27 cellular contexts compared by ENCODE assay signal in genomic region chr1:82783025-82783424, GRCh38.
"Had no signal": no experiment of that assay in that cellular context is flagged by ENCODE, and none has a peak within 500 bp of the region (broad histone marks: within the 10 kb centered on the region; RNA-seq: fewer than 3 reads in every experiment).

No MANE protein-coding gene starts in this region.

- H3K4me3 ChIP-seq: heart left ventricle, lower lobe of right lung, mucosa of descending colon, right atrium auricular region, stomach, thyroid gland, upper lobe of left lung had no signal

- ATAC-seq: activated T-helper 17 cell treated with anti-CD3 and anti-CD28 coated beads, Interleukin-2, amount 50 U/mL, for 72 hours; esophagus mucosa; foreskin keratinocyte; heart left ventricle; lower lobe of right lung; mucosa of descending colon; natural killer cell treated with Interleukin-12 subunit alpha and Interleukin-12 subunit beta and Interleukin-15 and Interleukin-18, amount 100 ng/mL, for 72 hours; stimulated activated naive B cell treated with anti-CD40 and anti-IgM and Interleukin-4, amounts not matched to agents 10 μg/mL and 1 μg/mL and 100 μg/mL, for 72 hours had no signal

- H3K27ac ChIP-seq: foreskin keratinocyte, heart left ventricle, lower lobe of right lung, right atrium auricular region, stomach, thyroid gland, upper lobe of left lung had no signal

- H3K4me1 ChIP-seq: foreskin keratinocyte, lower lobe of right lung, right atrium auricular region, stomach, thyroid gland, upper lobe of left lung had no signal

- H3K9me3 ChIP-seq: lower lobe of right lung, mucosa of descending colon, right atrium auricular region, stomach, thyroid gland, upper lobe of left lung had no signal

- H3K27me3 ChIP-seq: foreskin keratinocyte, heart left ventricle, right atrium auricular region, stomach, thyroid gland, upper lobe of left lung had no signal

- H3K36me3 ChIP-seq: heart left ventricle, lower lobe of right lung, right atrium auricular region, stomach, thyroid gland, upper lobe of left lung had no signal

- DNase-seq: activated CD4-positive, alpha-beta memory T cell treated with anti-CD3 and anti-CD28 coated beads for 36 hours; activated CD4-positive, alpha-beta T cell treated with anti-CD3 and anti-CD28 coated beads, Interleukin-2, amount 10 ng/mL, durations not matched to agents 24 days and 14 days; activated CD4-positive, CD25-positive, alpha-beta regulatory T cell treated with anti-CD3 and anti-CD28 coated beads, Interleukin-2, amount 50 U/mL, for 72 hours; activated CD8-positive, alpha-beta memory T cell treated with anti-CD3 and anti-CD28 coated beads, Interleukin-2, amount 50 U/mL, for 4 hours; activated gamma-delta T cell treated with Interleukin-2 at 50 U/mL for 16 hours; activated naive CD4-positive, alpha-beta T cell treated with anti-CD3 and anti-CD28 coated beads, Interleukin-2, amount 50 U/mL, for 16 hours; activated T-cell treated with anti-CD3 and anti-CD28 coated beads, Interleukin-2, amount 50 U/mL, for 1 hour; amniotic stem cell; caudate nucleus; endodermal cell; foreskin keratinocyte; heart left ventricle; hypothalamus; immature natural killer cell; lower lobe of right lung; mucosa of descending colon; stimulated activated CD4-positive, alpha-beta T cell treated with anti-CD3 and anti-CD28 coated beads, Interleukin-15, amount 100 ng/mL, for 24 hours; stimulated activated CD4-positive, alpha-beta T cell treated with anti-CD3 and anti-CD28 coated beads, Interleukin-2, amount 100 ng/mL, for 24 hours; stimulated activated naive B cell treated with anti-CD40 and anti-IgM and Interleukin-4, amounts not matched to agents 10 μg/mL and 1 μg/mL and 100 μg/mL, for 72 hours; stomach; T1000; thyroid gland; upper lobe of left lung had no signal
